Comparison of ENCODE assay signal across 26 cellular contexts in genomic region chr10:114668375-114669080, GRCh38.
"Had no signal": no experiment of that assay in that cellular context is flagged by ENCODE, and none has a peak within 500 bp of the region (broad histone marks: within the 10 kb centered on the region; RNA-seq: fewer than 3 reads in every experiment).

No MANE protein-coding gene starts in this region.

- H3K4me1 ChIP-seq: breast epithelium had no signal

- H3K27ac ChIP-seq: adrenal gland, body of pancreas, breast epithelium, SJCRH30, SK-N-MC had no signal

- DNase-seq: activated B cell treated with CpG ODN at 0.5 μM for 24 hours; activated CD4-positive, alpha-beta memory T cell treated with anti-CD3 and anti-CD28 coated beads for 36 hours; activated CD4-positive, alpha-beta T cell treated with anti-CD3 and anti-CD28 coated beads for 4 hours; activated CD4-positive, alpha-beta T cell treated with anti-CD3 and anti-CD28 coated beads, Interleukin-2, amount 50 U/mL, for 1 hour; activated CD4-positive, CD25-positive, alpha-beta regulatory T cell treated with anti-CD3 and anti-CD28 coated beads, Interleukin-2, amount 50 U/mL, for 72 hours; activated CD8-positive, alpha-beta memory T cell treated with anti-CD3 and anti-CD28 coated beads, Interleukin-2, amount 50 U/mL, for 4 hours; activated gamma-delta T cell treated with Interleukin-2 at 50 U/mL for 16 hours; activated naive CD4-positive, alpha-beta T cell treated with anti-CD3 and anti-CD28 coated beads for 36 hours; activated T-cell treated with anti-CD3 and anti-CD28 coated beads for 4 hours; activated T-cell treated with anti-CD3 and anti-CD28 coated beads, Interleukin-2, amount 50 U/mL, for 4 hours; adrenal gland; body of pancreas; NCI-H1092 treated with DMSO at 0.1 percent for 48 hours; NCI-H1417 treated with DMSO at 0.1 percent for 48 hours; NCI-H187 treated with DMSO at 0.1 percent for 48 hours; NCI-H2081; NCI-H345; NCI-H524 treated with DMSO at 0.1 percent for 48 hours; OCI-M1; SHP77; SJCRH30 had no signal

- ATAC-seq: activated naive CD4-positive, alpha-beta T cell treated with anti-CD3 and anti-CD28 coated beads, Interleukin-2, amount 50 U/mL, for 72 hours; activated T-cell treated with anti-CD3 and anti-CD28 coated beads, Interleukin-2, amount 50 U/mL, for 4 hours; body of pancreas had no signal

- H3K9me3 ChIP-seq: adrenal gland, body of pancreas, breast epithelium, SJCRH30 had no signal

- H3K4me3 ChIP-seq: adrenal gland, body of pancreas, breast epithelium, SJCRH30, SK-N-MC had no signal

- FAIRE-seq: astrocyte, TTC549 had no signal

- H3K36me3 ChIP-seq: adrenal gland, breast epithelium, SJCRH30 had no signal

- H3K27me3 ChIP-seq: adrenal gland, body of pancreas, breast epithelium, SJCRH30 had no signal
